In genomic region chr17:11693284-11693683, GRCh38 we compare ENCODE assay signal across 34 cellular contexts.
"Had no signal": no experiment of that assay in that cellular context is flagged by ENCODE, and none has a peak within 500 bp of the region (broad histone marks: within the 10 kb centered on the region; RNA-seq: fewer than 3 reads in every experiment).

No MANE protein-coding gene starts in this region.

- H3K36me3 ChIP-seq: MG63 had no signal

- H3K27me3 ChIP-seq: MG63 had no signal

- H3K9me3 ChIP-seq: MG63 had no signal

- H3K4me3 ChIP-seq: MG63 had no signal

- DNase-seq: Karpas-422, Kasumi-1, MG63, MM.1S, MV-4-11, NCI-H1048, NCI-H1092, NCI-H1092 treated with DMSO at 0.1 percent for 48 hours, NCI-H1105, NCI-H1105 treated with DMSO at 0.1 percent for 48 hours, NCI-H1417, NCI-H1417 treated with DMSO at 0.1 percent for 48 hours, NCI-H1436, NCI-H1436 treated with DMSO at 0.1 percent for 48 hours, NCI-H146, NCI-H1694, NCI-H1694 treated with DMSO at 0.1 percent for 48 hours, NCI-H187, NCI-H187 treated with DMSO at 0.1 percent for 48 hours, NCI-H1930, NCI-H2029, NCI-H2029 treated with DMSO at 0.1 percent for 48 hours, NCI-H2081, NCI-H2081 treated with DMSO at 0.1 percent for 48 hours, NCI-H2107, NCI-H2171, NCI-H2171 treated with DMSO at 0.1 percent for 48 hours, NCI-H2227 treated with DMSO at 0.1 percent for 48 hours, NCI-H226, NCI-H345, NCI-H446, NCI-H446 treated with DMSO at 0.1 percent for 48 hours, NCI-H510A, NCI-H510A treated with DMSO at 0.1 percent for 48 hours had no signal
